ENCODE assay signal across 7 cellular contexts in genomic region chr6:111482236-111482958, GRCh38. TPM values are rescaled to one million over a fixed set of nuclear protein-coding genes. Genes with fewer than 3 reads are reported as not detected.
DNase-seq lines count a peak whose midpoint lies in the region; ATAC-seq and TF ChIP-seq lines count a peak whose summit lies in the region.

No MANE protein-coding gene starts in this region.

- no peaks in the 10 kb centered on the region for H3K27me3 ChIP-seq in lung (ENCODE audit: control insufficient read depth, insufficient read depth)

- peaks cover 16% of the 10 kb centered on the region for H3K36me3 Mint-ChIP-seq in HFFc6 (ENCODE audit: low read depth)

- H3K27me3 Mint-ChIP-seq in HFFc6 (ENCODE audit: insufficient read depth): peaks cover 7% of the 10 kb centered on the region; the same call in 1 of the 2 replicates

- H3K4me1 Mint-ChIP-seq in HFFc6 (ENCODE audit: low read depth): peaks cover 67% of the 10 kb centered on the region

- no peaks in the 10 kb centered on the region for H3K36me3 ChIP-seq in lung (ENCODE audit: control insufficient read depth in 2 of 2, insufficient read depth in 2 of 2, low read length in 2 of 2)

- peak overlapping the region; percentile 85 for H3K4me3 ChIP-seq in lung

- no peak for TF ChIP-seq CTCF in GM13977 (IDR thresholded peaks at IDR 0.05; ENCODE audit: extremely low read depth, insufficient read depth, missing control alignments)
- TF ChIP-seq CTCF in HFFc6 (IDR thresholded peaks at IDR 0.05): peak; percentile 11; the same call in 1 of the 2 replicates
- TF ChIP-seq CTCF in lung (IDR thresholded peaks at IDR 0.05; ENCODE audit: control extremely low read depth, extremely low read depth): no peak

- H3K4me3 Mint-ChIP-seq in HFFc6: peak overlapping the region; percentile 99

- H3K9me3 Mint-ChIP-seq in HFFc6: no peaks in the 10 kb centered on the region

- DNase-seq in GM13977 (ENCODE audit: low spot score): peak; percentile 36
- peak; percentile 37 for DNase-seq in HFFc6
- DNase-seq in NCI-H146 (lab: John Stamatoyannopoulos, UW): peak; percentile 68
- DNase-seq in activated CD4-positive, alpha-beta T cell treated with anti-CD3 and anti-CD28 coated beads, Interleukin-2, amount 50 U/mL, for 4 hours: peak; percentile 36
- peak; percentile 68 for DNase-seq in ecto neural progenitor cell (ENCODE audit: low spot score)
- DNase-seq in lung (ENCODE audit: low spot score): peak; percentile 48
- DNase-seq in stimulated activated CD8-positive, alpha-beta memory T cell treated with anti-CD3 and anti-CD28 coated beads, Interleukin-15, amount 100 ng/mL, for 4 hours (ENCODE audit: low read depth in 2 of 2): peak; percentile 10 to 23

- no peaks in the 10 kb centered on the region for H3K9me3 ChIP-seq in lung (ENCODE audit: control insufficient read depth in 2 of 2, insufficient read depth in 1 of 2, low read length in 1 of 2)

- in situ Hi-C loops in GM13977 (cut with MboI; ENCODE audit: low pct_unique_long_range_greater_than_20kb, low sequenced_read_pairs, unreplicated experiment): no loop called here

- WGBS in lung, 2 donors: 0% methylated on average over 77 to 85 of the region's 85 CpGs

- peak overlapping the region; percentile 93 to 99 for H3K27ac ChIP-seq in lung (ENCODE audit: low read depth in 1 of 2, low read length in 1 of 2)

- peak overlapping the region; percentile 93 for H3K27ac Mint-ChIP-seq in HFFc6

- ATAC-seq in lung (ENCODE audit: insufficient read depth, low FRiP score): peak; percentile 27

- peaks cover 2 to 19% of the 10 kb centered on the region in 2 donors for H3K4me1 ChIP-seq in lung (ENCODE audit: control insufficient read depth in 2 of 2, insufficient read depth in 2 of 2, low read length in 2 of 2)

RNA-seq across cellular contexts. Expression of gene REV3L, which starts 0.6 kb away (rescaled TPM):
- 10 to 100 TPM; 22.4 to 36.3 (median 31.2) TPM for total RNA-seq in HFFc6 (2021; fragmentation: NEBNext Ultra II Directional; extraction: Animal tissue kit (Norgen Biotek cat#: 25700))
- total RNA-seq in lung: 10 to 100 TPM; 26.5 to 91.4 TPM
- 10 to 100 TPM in 1 of 2 donors, 1 to 10 TPM in 1; 8.8 to 13.1 TPM for polyA plus RNA-seq in lung

Comparison
In these comparisons a context has a peak if more than half of its experiments do, and no peak if none do; other contexts are left out.
1. Peak in every context shown above with its lines: DNase-seq, ATAC-seq, H3K4me3 ChIP-seq and H3K27ac ChIP-seq.
2. DNase-seq: peak in every context shown above with its lines; median percentile 68 in NCI-H146; 68 in ecto neural progenitor cell; 48 in lung; 37 in HFFc6; 36 in GM13977; 36 in activated CD4-positive, alpha-beta T cell treated with anti-CD3 and anti-CD28 coated beads, Interleukin-2, amount 50 U/mL, for 4 hours; 16 in stimulated activated CD8-positive, alpha-beta memory T cell treated with anti-CD3 and anti-CD28 coated beads, Interleukin-15, amount 100 ng/mL, for 4 hours.